ENCODE assay signal across 1 cellular context in the genomic region with DNA sequence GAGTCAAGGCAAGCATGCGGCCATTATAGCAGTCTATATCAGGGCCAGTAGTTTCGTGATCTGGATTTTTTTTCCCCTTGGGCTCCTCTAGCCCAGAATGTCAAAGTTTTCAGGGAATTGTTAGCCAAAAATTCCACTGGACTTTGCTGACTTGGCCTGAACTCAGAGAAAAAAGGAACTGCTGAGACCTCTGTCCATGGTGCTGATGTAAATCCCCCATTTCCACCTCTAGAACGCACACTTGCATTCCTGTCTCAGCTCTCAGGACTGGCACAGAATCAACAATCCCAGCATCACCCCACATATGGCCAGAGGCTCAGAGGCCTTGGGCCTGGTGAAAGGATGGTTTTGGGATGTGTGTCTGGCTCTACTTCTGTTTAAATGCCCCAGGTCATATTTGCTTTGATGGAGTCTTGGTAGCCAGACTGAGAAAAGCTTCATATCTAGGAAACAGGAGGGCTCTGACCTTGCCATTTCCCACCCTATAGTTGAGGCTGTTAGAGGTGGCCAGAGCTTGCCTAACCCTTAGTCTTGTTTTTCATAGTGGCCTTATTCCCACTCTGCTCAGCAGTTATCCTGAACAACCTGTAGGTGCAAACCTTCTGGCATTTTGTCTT.
TF ChIP-seq lines count a peak whose summit lies in the region.

No MANE protein-coding gene starts in this region.

TF ChIP-seq in WTC11, 78 proteins besides CTCF, POLR2A, EP300 and RAD21 (continued from another document):
- TF ChIP-seq, protein P1, sequence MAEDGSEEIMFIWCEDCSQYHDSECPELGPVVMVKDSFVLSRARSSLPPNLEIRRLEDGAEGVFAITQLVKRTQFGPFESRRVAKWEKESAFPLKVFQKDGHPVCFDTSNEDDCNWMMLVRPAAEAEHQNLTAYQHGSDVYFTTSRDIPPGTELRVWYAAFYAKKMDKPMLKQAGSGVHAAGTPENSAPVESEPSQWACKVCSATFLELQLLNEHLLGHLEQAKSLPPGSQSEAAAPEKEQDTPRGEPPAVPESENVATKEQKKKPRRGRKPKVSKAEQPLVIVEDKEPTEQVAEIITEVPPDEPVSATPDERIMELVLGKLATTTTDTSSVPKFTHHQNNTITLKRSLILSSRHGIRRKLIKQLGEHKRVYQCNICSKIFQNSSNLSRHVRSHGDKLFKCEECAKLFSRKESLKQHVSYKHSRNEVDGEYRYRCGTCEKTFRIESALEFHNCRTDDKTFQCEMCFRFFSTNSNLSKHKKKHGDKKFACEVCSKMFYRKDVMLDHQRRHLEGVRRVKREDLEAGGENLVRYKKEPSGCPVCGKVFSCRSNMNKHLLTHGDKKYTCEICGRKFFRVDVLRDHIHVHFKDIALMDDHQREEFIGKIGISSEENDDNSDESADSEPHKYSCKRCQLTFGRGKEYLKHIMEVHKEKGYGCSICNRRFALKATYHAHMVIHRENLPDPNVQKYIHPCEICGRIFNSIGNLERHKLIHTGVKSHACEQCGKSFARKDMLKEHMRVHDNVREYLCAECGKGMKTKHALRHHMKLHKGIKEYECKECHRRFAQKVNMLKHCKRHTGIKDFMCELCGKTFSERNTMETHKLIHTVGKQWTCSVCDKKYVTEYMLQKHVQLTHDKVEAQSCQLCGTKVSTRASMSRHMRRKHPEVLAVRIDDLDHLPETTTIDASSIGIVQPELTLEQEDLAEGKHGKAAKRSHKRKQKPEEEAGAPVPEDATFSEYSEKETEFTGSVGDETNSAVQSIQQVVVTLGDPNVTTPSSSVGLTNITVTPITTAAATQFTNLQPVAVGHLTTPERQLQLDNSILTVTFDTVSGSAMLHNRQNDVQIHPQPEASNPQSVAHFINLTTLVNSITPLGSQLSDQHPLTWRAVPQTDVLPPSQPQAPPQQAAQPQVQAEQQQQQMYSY (CRISPR knock-in tag; IDR thresholded peaks at IDR 0.05), result no peak
- TF ChIP-seq NFYB (CRISPR knock-in tag; conservative IDR thresholded peaks at IDR 0.05; ENCODE audit: low read depth) (0 out of 2 replicates have a peak, but pooled peaks have one; percentile 12), TEAD1 (CRISPR knock-in tag; IDR thresholded peaks at IDR 0.05) (peak; percentile 88; the same call in 1 of the 2 replicates), CREM (CRISPR knock-in tag; IDR thresholded peaks at IDR 0.05) (peak; percentile 65; the same call in 1 of the 2 replicates), TEAD4 (CRISPR knock-in tag; IDR thresholded peaks at IDR 0.05) (peak; percentile 82), ESRRA (CRISPR knock-in tag; IDR thresholded peaks at IDR 0.05; ENCODE audit: borderline replicate concordance) (no peak; the same call in 1 of the 2 replicates), NFE2L1 (CRISPR knock-in tag; IDR thresholded peaks at IDR 0.05) (peak; percentile 74; the same call in 1 of the 2 replicates), SMAD3 (CRISPR knock-in tag; IDR thresholded peaks at IDR 0.05; ENCODE audit: borderline replicate concordance) (peak; percentile 72; the same call in 1 of the 2 replicates), MYBL2 (CRISPR knock-in tag; IDR thresholded peaks at IDR 0.05) (0 out of 2 replicates have a peak, but pooled peaks have one; percentile 38), ZNF232 (CRISPR knock-in tag; IDR thresholded peaks at IDR 0.05) (peak; percentile 86; the same call in 1 of the 2 replicates), GABPB1 (CRISPR knock-in tag; IDR thresholded peaks at IDR 0.05) (peak; percentile 43; the same call in 1 of the 2 replicates)
- TF ChIP-seq, protein P2, sequence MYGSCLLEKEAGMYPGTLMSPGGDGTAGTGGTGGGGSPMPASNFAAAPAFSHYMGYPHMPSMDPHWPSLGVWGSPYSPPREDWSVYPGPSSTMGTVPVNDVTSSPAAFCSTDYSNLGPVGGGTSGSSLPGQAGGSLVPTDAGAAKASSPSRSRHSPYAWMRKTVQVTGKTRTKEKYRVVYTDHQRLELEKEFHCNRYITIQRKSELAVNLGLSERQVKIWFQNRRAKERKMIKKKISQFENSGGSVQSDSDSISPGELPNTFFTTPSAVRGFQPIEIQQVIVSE (CRISPR knock-in tag; IDR thresholded peaks at IDR 0.05; ENCODE audit: borderline replicate concordance), result no peak
- TF ChIP-seq, protein P3, sequence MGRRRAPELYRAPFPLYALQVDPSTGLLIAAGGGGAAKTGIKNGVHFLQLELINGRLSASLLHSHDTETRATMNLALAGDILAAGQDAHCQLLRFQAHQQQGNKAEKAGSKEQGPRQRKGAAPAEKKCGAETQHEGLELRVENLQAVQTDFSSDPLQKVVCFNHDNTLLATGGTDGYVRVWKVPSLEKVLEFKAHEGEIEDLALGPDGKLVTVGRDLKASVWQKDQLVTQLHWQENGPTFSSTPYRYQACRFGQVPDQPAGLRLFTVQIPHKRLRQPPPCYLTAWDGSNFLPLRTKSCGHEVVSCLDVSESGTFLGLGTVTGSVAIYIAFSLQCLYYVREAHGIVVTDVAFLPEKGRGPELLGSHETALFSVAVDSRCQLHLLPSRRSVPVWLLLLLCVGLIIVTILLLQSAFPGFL (CRISPR knock-in tag; IDR thresholded peaks at IDR 0.05; ENCODE audit: borderline replicate concordance), result peak; percentile 69; the same call in 1 of the 2 replicates
- TF ChIP-seq, protein P4, sequence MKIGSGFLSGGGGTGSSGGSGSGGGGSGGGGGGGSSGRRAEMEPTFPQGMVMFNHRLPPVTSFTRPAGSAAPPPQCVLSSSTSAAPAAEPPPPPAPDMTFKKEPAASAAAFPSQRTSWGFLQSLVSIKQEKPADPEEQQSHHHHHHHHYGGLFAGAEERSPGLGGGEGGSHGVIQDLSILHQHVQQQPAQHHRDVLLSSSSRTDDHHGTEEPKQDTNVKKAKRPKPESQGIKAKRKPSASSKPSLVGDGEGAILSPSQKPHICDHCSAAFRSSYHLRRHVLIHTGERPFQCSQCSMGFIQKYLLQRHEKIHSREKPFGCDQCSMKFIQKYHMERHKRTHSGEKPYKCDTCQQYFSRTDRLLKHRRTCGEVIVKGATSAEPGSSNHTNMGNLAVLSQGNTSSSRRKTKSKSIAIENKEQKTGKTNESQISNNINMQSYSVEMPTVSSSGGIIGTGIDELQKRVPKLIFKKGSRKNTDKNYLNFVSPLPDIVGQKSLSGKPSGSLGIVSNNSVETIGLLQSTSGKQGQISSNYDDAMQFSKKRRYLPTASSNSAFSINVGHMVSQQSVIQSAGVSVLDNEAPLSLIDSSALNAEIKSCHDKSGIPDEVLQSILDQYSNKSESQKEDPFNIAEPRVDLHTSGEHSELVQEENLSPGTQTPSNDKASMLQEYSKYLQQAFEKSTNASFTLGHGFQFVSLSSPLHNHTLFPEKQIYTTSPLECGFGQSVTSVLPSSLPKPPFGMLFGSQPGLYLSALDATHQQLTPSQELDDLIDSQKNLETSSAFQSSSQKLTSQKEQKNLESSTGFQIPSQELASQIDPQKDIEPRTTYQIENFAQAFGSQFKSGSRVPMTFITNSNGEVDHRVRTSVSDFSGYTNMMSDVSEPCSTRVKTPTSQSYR (CRISPR knock-in tag; IDR thresholded peaks at IDR 0.05), result peak; percentile 63; the same call in 1 of the 2 replicates
